1 cellular context compared by ENCODE assay signal in the genomic region with DNA sequence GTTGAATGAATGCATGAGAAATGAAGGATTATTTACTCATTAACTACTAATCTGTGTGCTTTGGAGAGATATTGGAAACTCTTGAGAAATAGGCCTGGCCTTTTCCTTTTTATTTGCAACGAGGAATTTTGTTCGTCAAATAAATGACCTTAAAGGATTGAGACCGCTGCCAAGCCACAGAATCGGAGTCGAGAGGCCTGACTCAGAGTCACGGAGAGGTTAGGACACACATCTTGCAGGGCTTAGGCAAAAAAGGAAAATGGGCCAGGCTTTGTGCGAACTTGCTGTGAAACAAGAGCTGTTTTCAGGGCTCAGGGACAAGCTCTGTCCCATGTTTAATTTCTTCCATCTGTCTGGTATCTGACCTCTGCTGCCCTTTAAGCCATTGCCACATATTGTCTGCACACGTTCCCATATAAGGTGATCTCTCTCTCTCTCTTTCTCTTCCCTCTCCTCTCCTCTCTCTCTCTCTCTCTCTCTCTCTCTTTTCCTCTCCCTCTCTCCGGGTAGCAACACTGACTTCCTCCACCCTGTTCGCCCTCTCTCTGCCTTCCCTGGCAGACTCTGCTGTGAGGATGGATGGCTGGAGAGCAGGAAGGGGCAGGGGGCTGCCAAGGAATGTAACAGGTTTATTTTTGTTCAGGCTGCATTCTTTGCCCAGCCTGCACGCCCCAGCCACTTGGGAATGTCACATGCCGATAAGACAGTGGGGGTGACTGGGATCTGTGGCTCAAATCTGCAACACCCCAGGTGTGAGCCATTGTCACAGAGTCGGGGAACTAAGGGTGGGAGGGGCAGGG.
TF ChIP-seq lines count a peak whose summit lies in the region.

No MANE protein-coding gene starts in this region.

TF ChIP-seq in HepG2, 621 proteins besides CTCF, POLR2A, EP300 and RAD21 (continued from another document and continues in another):
- TF ChIP-seq, protein P1, sequence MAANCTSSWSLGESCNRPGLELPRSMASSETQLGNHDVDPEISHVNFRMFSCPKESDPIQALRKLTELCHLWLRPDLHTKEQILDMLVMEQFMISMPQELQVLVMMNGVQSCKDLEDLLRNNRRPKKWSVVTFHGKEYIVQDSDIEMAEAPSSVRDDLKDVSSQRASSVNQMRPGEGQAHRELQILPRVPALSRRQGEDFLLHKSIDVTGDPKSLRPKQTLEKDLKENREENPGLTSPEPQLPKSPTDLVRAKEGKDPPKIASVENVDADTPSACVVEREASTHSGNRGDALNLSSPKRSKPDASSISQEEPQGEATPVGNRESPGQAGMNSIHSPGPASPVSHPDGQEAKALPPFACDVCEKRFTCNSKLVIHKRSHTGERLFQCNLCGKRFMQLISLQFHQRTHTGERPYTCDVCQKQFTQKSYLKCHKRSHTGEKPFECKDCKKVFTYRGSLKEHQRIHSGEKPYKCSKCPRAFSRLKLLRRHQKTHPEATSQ (CRISPR knock-in tag; IDR thresholded peaks at IDR 0.05; ENCODE audit: borderline replicate concordance): no peak
- TF ChIP-seq, protein P2, sequence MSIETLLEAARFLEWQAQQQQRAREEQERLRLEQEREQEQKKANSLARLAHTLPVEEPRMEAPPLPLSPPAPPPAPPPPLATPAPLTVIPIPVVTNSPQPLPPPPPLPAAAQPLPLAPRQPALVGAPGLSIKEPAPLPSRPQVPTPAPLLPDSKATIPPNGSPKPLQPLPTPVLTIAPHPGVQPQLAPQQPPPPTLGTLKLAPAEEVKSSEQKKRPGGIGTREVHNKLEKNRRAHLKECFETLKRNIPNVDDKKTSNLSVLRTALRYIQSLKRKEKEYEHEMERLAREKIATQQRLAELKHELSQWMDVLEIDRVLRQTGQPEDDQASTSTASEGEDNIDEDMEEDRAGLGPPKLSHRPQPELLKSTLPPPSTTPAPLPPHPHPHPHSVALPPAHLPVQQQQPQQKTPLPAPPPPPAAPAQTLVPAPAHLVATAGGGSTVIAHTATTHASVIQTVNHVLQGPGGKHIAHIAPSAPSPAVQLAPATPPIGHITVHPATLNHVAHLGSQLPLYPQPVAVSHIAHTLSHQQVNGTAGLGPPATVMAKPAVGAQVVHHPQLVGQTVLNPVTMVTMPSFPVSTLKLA (IDR thresholded peaks at IDR 0.05): peak; percentile 37
- TF ChIP-seq NFYB (CRISPR knock-in tag; IDR thresholded peaks at IDR 0.05): no peak
- peak; percentile 87 for TF ChIP-seq PITX1 (CRISPR knock-in tag; IDR thresholded peaks at IDR 0.05)
- TF ChIP-seq, protein P3, sequence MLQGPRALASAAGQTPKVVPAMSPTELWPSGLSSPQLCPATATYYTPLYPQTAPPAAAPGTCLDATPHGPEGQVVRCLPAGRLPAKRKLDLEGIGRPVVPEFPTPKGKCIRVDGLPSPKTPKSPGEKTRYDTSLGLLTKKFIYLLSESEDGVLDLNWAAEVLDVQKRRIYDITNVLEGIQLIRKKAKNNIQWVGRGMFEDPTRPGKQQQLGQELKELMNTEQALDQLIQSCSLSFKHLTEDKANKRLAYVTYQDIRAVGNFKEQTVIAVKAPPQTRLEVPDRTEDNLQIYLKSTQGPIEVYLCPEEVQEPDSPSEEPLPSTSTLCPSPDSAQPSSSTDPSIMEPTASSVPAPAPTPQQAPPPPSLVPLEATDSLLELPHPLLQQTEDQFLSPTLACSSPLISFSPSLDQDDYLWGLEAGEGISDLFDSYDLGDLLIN (CRISPR knock-in tag; IDR thresholded peaks at IDR 0.05; ENCODE audit: borderline replicate concordance): no peak
- no peak for TF ChIP-seq ZNF30 (CRISPR knock-in tag; IDR thresholded peaks at IDR 0.05)
- no peak for TF ChIP-seq ZNF558 (CRISPR knock-in tag; IDR thresholded peaks at IDR 0.05; ENCODE audit: borderline replicate concordance)
- no peak for TF ChIP-seq EEA1 (CRISPR knock-in tag; IDR thresholded peaks at IDR 0.05; ENCODE audit: borderline replicate concordance)
- TF ChIP-seq ZNF160 (CRISPR knock-in tag; IDR thresholded peaks at IDR 0.05): no peak
- no peak for TF ChIP-seq MED8 (CRISPR knock-in tag; IDR thresholded peaks at IDR 0.05; ENCODE audit: insufficient replicate concordance)
- no peak for TF ChIP-seq PHF8 (CRISPR knock-in tag; IDR thresholded peaks at IDR 0.05)
- TF ChIP-seq NR1H2 (CRISPR knock-in tag; IDR thresholded peaks at IDR 0.05; ENCODE audit: borderline replicate concordance, low read depth): no peak
- TF ChIP-seq, protein P4, sequence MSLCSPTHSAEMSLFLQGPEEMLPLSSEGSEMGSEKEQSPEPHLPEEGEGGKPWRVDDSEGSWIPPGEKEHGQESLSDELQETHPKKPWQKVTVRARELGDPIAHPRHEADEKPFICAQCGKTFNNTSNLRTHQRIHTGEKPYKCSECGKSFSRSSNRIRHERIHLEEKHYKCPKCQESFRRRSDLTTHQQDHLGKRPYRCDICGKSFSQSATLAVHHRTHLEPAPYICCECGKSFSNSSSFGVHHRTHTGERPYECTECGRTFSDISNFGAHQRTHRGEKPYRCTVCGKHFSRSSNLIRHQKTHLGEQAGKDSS (CRISPR knock-in tag; IDR thresholded peaks at IDR 0.05; ENCODE audit: borderline replicate concordance, low read depth): peak; percentile 71; the same call in 1 of the 2 replicates
- TF ChIP-seq SRF (IDR thresholded peaks at IDR 0.05; ENCODE audit: low read depth, low read length): peak; percentile 100
- TF ChIP-seq, protein P5, sequence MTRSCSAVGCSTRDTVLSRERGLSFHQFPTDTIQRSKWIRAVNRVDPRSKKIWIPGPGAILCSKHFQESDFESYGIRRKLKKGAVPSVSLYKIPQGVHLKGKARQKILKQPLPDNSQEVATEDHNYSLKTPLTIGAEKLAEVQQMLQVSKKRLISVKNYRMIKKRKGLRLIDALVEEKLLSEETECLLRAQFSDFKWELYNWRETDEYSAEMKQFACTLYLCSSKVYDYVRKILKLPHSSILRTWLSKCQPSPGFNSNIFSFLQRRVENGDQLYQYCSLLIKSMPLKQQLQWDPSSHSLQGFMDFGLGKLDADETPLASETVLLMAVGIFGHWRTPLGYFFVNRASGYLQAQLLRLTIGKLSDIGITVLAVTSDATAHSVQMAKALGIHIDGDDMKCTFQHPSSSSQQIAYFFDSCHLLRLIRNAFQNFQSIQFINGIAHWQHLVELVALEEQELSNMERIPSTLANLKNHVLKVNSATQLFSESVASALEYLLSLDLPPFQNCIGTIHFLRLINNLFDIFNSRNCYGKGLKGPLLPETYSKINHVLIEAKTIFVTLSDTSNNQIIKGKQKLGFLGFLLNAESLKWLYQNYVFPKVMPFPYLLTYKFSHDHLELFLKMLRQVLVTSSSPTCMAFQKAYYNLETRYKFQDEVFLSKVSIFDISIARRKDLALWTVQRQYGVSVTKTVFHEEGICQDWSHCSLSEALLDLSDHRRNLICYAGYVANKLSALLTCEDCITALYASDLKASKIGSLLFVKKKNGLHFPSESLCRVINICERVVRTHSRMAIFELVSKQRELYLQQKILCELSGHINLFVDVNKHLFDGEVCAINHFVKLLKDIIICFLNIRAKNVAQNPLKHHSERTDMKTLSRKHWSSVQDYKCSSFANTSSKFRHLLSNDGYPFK (CRISPR knock-in tag; IDR thresholded peaks at IDR 0.05; ENCODE audit: borderline replicate concordance): no peak
- TF ChIP-seq ZNF350 (CRISPR knock-in tag; IDR thresholded peaks at IDR 0.05; ENCODE audit: borderline replicate concordance, low read depth): no peak
- no peak; the same call in 1 of the 2 replicates for TF ChIP-seq FOSL2 (CRISPR knock-in tag; IDR thresholded peaks at IDR 0.05)
- TF ChIP-seq ARNTL (CRISPR knock-in tag; IDR thresholded peaks at IDR 0.05): no peak
- TF ChIP-seq, protein P6, sequence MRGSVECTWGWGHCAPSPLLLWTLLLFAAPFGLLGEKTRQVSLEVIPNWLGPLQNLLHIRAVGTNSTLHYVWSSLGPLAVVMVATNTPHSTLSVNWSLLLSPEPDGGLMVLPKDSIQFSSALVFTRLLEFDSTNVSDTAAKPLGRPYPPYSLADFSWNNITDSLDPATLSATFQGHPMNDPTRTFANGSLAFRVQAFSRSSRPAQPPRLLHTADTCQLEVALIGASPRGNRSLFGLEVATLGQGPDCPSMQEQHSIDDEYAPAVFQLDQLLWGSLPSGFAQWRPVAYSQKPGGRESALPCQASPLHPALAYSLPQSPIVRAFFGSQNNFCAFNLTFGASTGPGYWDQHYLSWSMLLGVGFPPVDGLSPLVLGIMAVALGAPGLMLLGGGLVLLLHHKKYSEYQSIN (CRISPR knock-in tag; IDR thresholded peaks at IDR 0.05; ENCODE audit: borderline replicate concordance): no peak
- TF ChIP-seq, protein P7, sequence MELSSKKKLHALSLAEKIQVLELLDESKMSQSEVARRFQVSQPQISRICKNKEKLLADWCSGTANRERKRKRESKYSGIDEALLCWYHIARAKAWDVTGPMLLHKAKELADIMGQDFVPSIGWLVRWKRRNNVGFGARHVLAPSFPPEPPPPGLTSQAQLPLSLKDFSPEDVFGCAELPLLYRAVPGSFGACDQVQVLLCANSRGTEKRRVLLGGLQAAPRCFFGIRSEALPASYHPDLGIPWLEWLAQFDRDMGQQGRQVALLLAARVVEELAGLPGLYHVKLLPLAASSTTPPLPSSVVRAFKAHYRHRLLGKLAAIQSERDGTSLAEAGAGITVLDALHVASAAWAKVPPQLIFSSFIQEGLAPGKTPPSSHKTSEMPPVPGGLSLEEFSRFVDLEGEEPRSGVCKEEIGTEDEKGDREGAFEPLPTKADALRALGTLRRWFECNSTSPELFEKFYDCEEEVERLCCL (CRISPR knock-in tag; IDR thresholded peaks at IDR 0.05; ENCODE audit: borderline replicate concordance): 0 out of 2 replicates have a peak, but pooled peaks have one; percentile 43
- no peak for TF ChIP-seq KLF13 (CRISPR knock-in tag; IDR thresholded peaks at IDR 0.05)
- no peak for TF ChIP-seq NR3C1 (CRISPR knock-in tag; IDR thresholded peaks at IDR 0.05)
- TF ChIP-seq ZNF235 (CRISPR knock-in tag; IDR thresholded peaks at IDR 0.05; ENCODE audit: borderline replicate concordance): no peak
- TF ChIP-seq RBAK (CRISPR knock-in tag; IDR thresholded peaks at IDR 0.05): 0 out of 2 replicates have a peak, but pooled peaks have one; percentile 26
- TF ChIP-seq SETDB1 (CRISPR knock-in tag; IDR thresholded peaks at IDR 0.05; ENCODE audit: borderline replicate concordance): no peak
- TF ChIP-seq ZNF484 (CRISPR knock-in tag; IDR thresholded peaks at IDR 0.05; ENCODE audit: borderline replicate concordance, low read depth): no peak
- TF ChIP-seq GABPA (IDR thresholded peaks at IDR 0.05; ENCODE audit: low read depth, low read length): no peak
- TF ChIP-seq GABPA (CRISPR knock-in tag; IDR thresholded peaks at IDR 0.05; ENCODE audit: low read depth): no peak
- TF ChIP-seq HNF4A (CRISPR knock-in tag; IDR thresholded peaks at IDR 0.05): peak; percentile 48
- TF ChIP-seq, protein P8, sequence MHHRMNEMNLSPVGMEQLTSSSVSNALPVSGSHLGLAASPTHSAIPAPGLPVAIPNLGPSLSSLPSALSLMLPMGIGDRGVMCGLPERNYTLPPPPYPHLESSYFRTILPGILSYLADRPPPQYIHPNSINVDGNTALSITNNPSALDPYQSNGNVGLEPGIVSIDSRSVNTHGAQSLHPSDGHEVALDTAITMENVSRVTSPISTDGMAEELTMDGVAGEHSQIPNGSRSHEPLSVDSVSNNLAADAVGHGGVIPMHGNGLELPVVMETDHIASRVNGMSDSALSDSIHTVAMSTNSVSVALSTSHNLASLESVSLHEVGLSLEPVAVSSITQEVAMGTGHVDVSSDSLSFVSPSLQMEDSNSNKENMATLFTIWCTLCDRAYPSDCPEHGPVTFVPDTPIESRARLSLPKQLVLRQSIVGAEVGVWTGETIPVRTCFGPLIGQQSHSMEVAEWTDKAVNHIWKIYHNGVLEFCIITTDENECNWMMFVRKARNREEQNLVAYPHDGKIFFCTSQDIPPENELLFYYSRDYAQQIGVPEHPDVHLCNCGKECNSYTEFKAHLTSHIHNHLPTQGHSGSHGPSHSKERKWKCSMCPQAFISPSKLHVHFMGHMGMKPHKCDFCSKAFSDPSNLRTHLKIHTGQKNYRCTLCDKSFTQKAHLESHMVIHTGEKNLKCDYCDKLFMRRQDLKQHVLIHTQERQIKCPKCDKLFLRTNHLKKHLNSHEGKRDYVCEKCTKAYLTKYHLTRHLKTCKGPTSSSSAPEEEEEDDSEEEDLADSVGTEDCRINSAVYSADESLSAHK (CRISPR knock-in tag; IDR thresholded peaks at IDR 0.05; ENCODE audit: borderline replicate concordance): no peak
- TF ChIP-seq, protein P9, sequence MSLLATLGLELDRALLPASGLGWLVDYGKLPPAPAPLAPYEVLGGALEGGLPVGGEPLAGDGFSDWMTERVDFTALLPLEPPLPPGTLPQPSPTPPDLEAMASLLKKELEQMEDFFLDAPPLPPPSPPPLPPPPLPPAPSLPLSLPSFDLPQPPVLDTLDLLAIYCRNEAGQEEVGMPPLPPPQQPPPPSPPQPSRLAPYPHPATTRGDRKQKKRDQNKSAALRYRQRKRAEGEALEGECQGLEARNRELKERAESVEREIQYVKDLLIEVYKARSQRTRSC (CRISPR knock-in tag; IDR thresholded peaks at IDR 0.05; ENCODE audit: low read depth): no peak
- TF ChIP-seq CBX1 (IDR thresholded peaks at IDR 0.05; ENCODE audit: low read depth): no peak
- no peak for TF ChIP-seq ISX (CRISPR knock-in tag; conservative IDR thresholded peaks at IDR 0.05)
- TF ChIP-seq ZNF775 (CRISPR knock-in tag; IDR thresholded peaks at IDR 0.05; ENCODE audit: borderline replicate concordance): no peak
- TF ChIP-seq, protein P10, sequence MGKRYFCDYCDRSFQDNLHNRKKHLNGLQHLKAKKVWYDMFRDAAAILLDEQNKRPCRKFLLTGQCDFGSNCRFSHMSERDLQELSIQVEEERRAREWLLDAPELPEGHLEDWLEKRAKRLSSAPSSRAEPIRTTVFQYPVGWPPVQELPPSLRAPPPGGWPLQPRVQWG (CRISPR knock-in tag; IDR thresholded peaks at IDR 0.05; ENCODE audit: borderline replicate concordance, low read depth): no peak
- TF ChIP-seq, protein P11, sequence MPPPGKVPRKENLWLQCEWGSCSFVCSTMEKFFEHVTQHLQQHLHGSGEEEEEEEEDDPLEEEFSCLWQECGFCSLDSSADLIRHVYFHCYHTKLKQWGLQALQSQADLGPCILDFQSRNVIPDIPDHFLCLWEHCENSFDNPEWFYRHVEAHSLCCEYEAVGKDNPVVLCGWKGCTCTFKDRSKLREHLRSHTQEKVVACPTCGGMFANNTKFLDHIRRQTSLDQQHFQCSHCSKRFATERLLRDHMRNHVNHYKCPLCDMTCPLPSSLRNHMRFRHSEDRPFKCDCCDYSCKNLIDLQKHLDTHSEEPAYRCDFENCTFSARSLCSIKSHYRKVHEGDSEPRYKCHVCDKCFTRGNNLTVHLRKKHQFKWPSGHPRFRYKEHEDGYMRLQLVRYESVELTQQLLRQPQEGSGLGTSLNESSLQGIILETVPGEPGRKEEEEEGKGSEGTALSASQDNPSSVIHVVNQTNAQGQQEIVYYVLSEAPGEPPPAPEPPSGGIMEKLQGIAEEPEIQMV (CRISPR knock-in tag; IDR thresholded peaks at IDR 0.05; ENCODE audit: low read depth): no peak
- no peak for TF ChIP-seq ZNF10 (CRISPR knock-in tag; IDR thresholded peaks at IDR 0.05; ENCODE audit: borderline replicate concordance, low read depth)
- TF ChIP-seq ZBTB42 (CRISPR knock-in tag; IDR thresholded peaks at IDR 0.05): no peak; the same call in 1 of the 2 replicates
- TF ChIP-seq ZKSCAN8 (CRISPR knock-in tag; IDR thresholded peaks at IDR 0.05; ENCODE audit: borderline replicate concordance): peak; percentile 39; the same call in 1 of the 2 replicates
- no peak for TF ChIP-seq MXI1 (IDR thresholded peaks at IDR 0.05; ENCODE audit: borderline replicate concordance, low read depth, low read length)
- peak; percentile 77 for TF ChIP-seq TARDBP (CRISPR knock-in tag; IDR thresholded peaks at IDR 0.05)
- no peak for TF ChIP-seq EED (CRISPR knock-in tag; IDR thresholded peaks at IDR 0.05)
- no peak for TF ChIP-seq EZH2 (conservative IDR thresholded peaks at IDR 0.05; ENCODE audit: low read depth, low read length)
- TF ChIP-seq RBFOX2 (IDR thresholded peaks at IDR 0.05; ENCODE audit: low read depth, low read length): peak; percentile 59; the same call in 1 of the 2 replicates
- TF ChIP-seq DNMT1 (CRISPR knock-in tag; IDR thresholded peaks at IDR 0.05): no peak
- TF ChIP-seq ISL2 (CRISPR knock-in tag; IDR thresholded peaks at IDR 0.05): no peak; the same call in 1 of the 2 replicates
- TF ChIP-seq NFKB2 (CRISPR knock-in tag; IDR thresholded peaks at IDR 0.05; ENCODE audit: borderline replicate concordance): no peak
